In the genomic region with DNA sequence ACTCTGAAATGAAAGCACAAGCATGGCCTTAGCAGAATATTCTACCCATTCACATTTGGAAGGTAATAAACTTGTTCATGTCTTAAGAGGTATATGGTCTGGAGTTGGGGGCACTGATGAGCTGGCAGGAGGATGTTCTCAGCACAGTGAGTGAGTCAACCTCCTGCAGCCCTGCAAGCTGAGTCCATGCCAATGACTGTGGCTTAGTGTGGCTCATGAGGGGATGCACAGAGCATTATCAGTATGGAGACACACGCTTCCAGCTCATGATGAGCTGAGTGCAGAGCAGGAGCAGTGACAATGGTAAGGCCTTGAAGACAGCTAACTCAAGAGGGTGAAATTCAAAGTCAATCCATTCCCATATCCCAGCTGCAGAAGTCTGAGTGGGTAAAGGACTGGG, we compare ENCODE assay signal across 14 cellular contexts.
DNase-seq lines count a peak whose midpoint lies in the region; ATAC-seq, FAIRE-seq and TF ChIP-seq lines count a peak whose summit lies in the region.
"Had no signal": no experiment of that assay in that cellular context is flagged by ENCODE, and none has a peak within 500 bp of the region (broad histone marks: within the 10 kb centered on the region; RNA-seq: fewer than 3 reads in every experiment).

No MANE protein-coding gene starts in this region.

- POLR2A ChIA-PET in WTC11 (lab: Charles Lee), result no interaction called here

- no peak overlapping the region for H3K4me3 ChIP-seq in CD4-positive, CD25-positive, alpha-beta regulatory T cell (ENCODE audit: low read depth, low read length)
- H3K4me3 ChIP-seq in kidney (ENCODE audit: low read length in 2 of 2), result no peak overlapping the region
- H3K4me3 ChIP-seq: prostate gland had no signal

- no peaks in the 10 kb centered on the region for H3K27me3 ChIP-seq in CD4-positive, CD25-positive, alpha-beta regulatory T cell (ENCODE audit: control insufficient read depth, insufficient read depth, low read length)

- intact Hi-C loops in kidney (cut with DNase I), result no loop called here

- ATAC-seq in CD4-positive, CD25-positive, alpha-beta regulatory T cell (ENCODE audit: low read depth in 2 of 2), result peak; percentile 43 to 46
- ATAC-seq in WTC11 (no peak), HG03139 (IDR thresholded peaks at IDR 0.05; ENCODE audit: unreplicated experiment) (no peak), GM18858 (IDR thresholded peaks at IDR 0.05; ENCODE audit: unreplicated experiment) (no peak)

- CTCF ChIA-PET in WTC11 (lab: Charles Lee), result no interaction called here

- FAIRE-seq in kidney (lab: Jason Lieb, UNC), result no peak

- DNase-seq in CD4-positive, CD25-positive, alpha-beta regulatory T cell, result no peak
- DNase-seq in HS-5 (ENCODE audit: low read depth) (peak; percentile 86), astrocyte of the hippocampus (ENCODE audit: low read depth, low spot score) (peak; percentile 65), renal cortical epithelial cell (ENCODE audit: low read depth) (peak; percentile 83), WTC11 (ENCODE audit: low spot score) (no peak), kidney (no peak)
- DNase-seq: endodermal cell, NCI-H2081 treated with DMSO at 0.1 percent for 48 hours had no signal

- H3K27me3 Mint-ChIP-seq in CD4-positive, CD25-positive, alpha-beta regulatory T cell, result peaks cover 25% of the 10 kb centered on the region
- H3K27me3 Mint-ChIP-seq in WTC11 (ENCODE audit: low read depth), result no peaks in the 10 kb centered on the region

- H3K4me1 ChIP-seq in CD4-positive, CD25-positive, alpha-beta regulatory T cell (ENCODE audit: control insufficient read depth, insufficient read depth, low read length, poor library complexity, severe bottlenecking), result no peaks in the 10 kb centered on the region
- H3K4me1 ChIP-seq in kidney (ENCODE audit: control insufficient read depth in 1 of 2, insufficient read depth in 1 of 2, low read depth in 1 of 2, low read length in 2 of 2), result peaks cover 0 to 2% of the 10 kb centered on the region in 2 donors
- H3K4me1 ChIP-seq: prostate gland had no signal

- H3K4me1 Mint-ChIP-seq in CD4-positive, CD25-positive, alpha-beta regulatory T cell, result peaks cover 0 to 10% (median 4%) of the 10 kb centered on the region in 4 donors
- H3K4me1 Mint-ChIP-seq in WTC11, result no peaks in the 10 kb centered on the region

- peaks cover 0 to 2% (median 0%) of the 10 kb centered on the region in 7 donors for H3K9me3 Mint-ChIP-seq in CD4-positive, CD25-positive, alpha-beta regulatory T cell
- no peaks in the 10 kb centered on the region for H3K9me3 Mint-ChIP-seq in WTC11
- H3K9me3 Mint-ChIP-seq: activated T-helper 2 cell treated with anti-CD3 and anti-CD28 coated beads, Interferon-gamma antibody, Interleukin-2, Interleukin-4, amounts not matched to agents 10 μg/mL and 5 μg/mL and 100 μg/mL, durations not matched to agents 14 hours and 24 hours and 36 hours; endodermal cell; stimulated activated naive CD8-positive, alpha-beta T cell treated with anti-CD3 and anti-CD28 coated beads, Interleukin-15, Interleukin-2, amounts not matched to agents 100 ng/mL and 50 ng/mL, for 24 hours had no signal

- no peak overlapping the region for H3K9ac ChIP-seq in kidney (ENCODE audit: low read length in 2 of 2)

- H3K36me3 Mint-ChIP-seq in CD4-positive, CD25-positive, alpha-beta regulatory T cell, result no peaks in the 10 kb centered on the region
- no peaks in the 10 kb centered on the region for H3K36me3 Mint-ChIP-seq in WTC11

- H3K4me3 Mint-ChIP-seq in CD4-positive, CD25-positive, alpha-beta regulatory T cell, result no peak overlapping the region
- no peak overlapping the region for H3K4me3 Mint-ChIP-seq in WTC11
- H3K4me3 Mint-ChIP-seq: endodermal cell; stimulated activated naive CD8-positive, alpha-beta T cell treated with anti-CD3 and anti-CD28 coated beads, Interleukin-15, Interleukin-2, amounts not matched to agents 100 ng/mL and 50 ng/mL, for 24 hours had no signal

- no peaks in the 10 kb centered on the region for H3K36me3 ChIP-seq in CD4-positive, CD25-positive, alpha-beta regulatory T cell (ENCODE audit: control insufficient read depth, insufficient read depth, low read length)
- H3K36me3 ChIP-seq in kidney (ENCODE audit: control insufficient read depth in 1 of 2, insufficient read depth in 2 of 2, low read length in 2 of 2), result no peaks in the 10 kb centered on the region
- H3K36me3 ChIP-seq: prostate gland had no signal

- H3K9me3 ChIP-seq in CD4-positive, CD25-positive, alpha-beta regulatory T cell (ENCODE audit: control insufficient read depth in 2 of 2, low read length in 2 of 2), result no peaks in the 10 kb centered on the region
- H3K9me3 ChIP-seq in kidney (ENCODE audit: control insufficient read depth in 1 of 2, low read length in 2 of 2), result no peaks in the 10 kb centered on the region
- H3K9me3 ChIP-seq: prostate gland had no signal

- no peak overlapping the region for H3K27ac ChIP-seq in CD4-positive, CD25-positive, alpha-beta regulatory T cell (ENCODE audit: insufficient read depth, low read length, poor library complexity, severe bottlenecking)
- H3K27ac ChIP-seq in kidney (ENCODE audit: low read depth in 2 of 2, low read length in 2 of 2), result no peak overlapping the region
- H3K27ac ChIP-seq: HL-60, prostate gland had no signal

- TF ChIP-seq CTCF in WTC11 (IDR thresholded peaks at IDR 0.05) (no peak), kidney (IDR thresholded peaks at IDR 0.05; ENCODE audit: borderline replicate concordance, extremely low read depth, insufficient read depth) (no peak)

- no peak overlapping the region for H3K27ac Mint-ChIP-seq in CD4-positive, CD25-positive, alpha-beta regulatory T cell
- no peak overlapping the region for H3K27ac Mint-ChIP-seq in WTC11
- H3K27ac Mint-ChIP-seq: activated T-helper 2 cell treated with anti-CD3 and anti-CD28 coated beads, Interferon-gamma antibody, Interleukin-2, Interleukin-4, amounts not matched to agents 10 μg/mL and 5 μg/mL and 100 μg/mL, durations not matched to agents 14 hours and 24 hours and 36 hours; endodermal cell; stimulated activated naive CD8-positive, alpha-beta T cell treated with anti-CD3 and anti-CD28 coated beads, Interleukin-15, Interleukin-2, amounts not matched to agents 100 ng/mL and 50 ng/mL, for 24 hours had no signal

TF ChIP-seq in WTC11, 78 proteins besides CTCF, POLR2A, EP300 and RAD21:
- TF ChIP-seq RELA (CRISPR knock-in tag; IDR thresholded peaks at IDR 0.05; ENCODE audit: borderline replicate concordance), result no peak
- TF ChIP-seq ZSCAN18 (CRISPR knock-in tag; IDR thresholded peaks at IDR 0.05), result no peak
- TF ChIP-seq ERG (CRISPR knock-in tag; IDR thresholded peaks at IDR 0.05), result no peak
- no peak for TF ChIP-seq GABPB1 (CRISPR knock-in tag; IDR thresholded peaks at IDR 0.05)
TF ChIP-seq in WTC11: peak in this region for 0.

Comparison
In these comparisons a context has a peak if more than half of its experiments do, and no peak if none do; other contexts are left out.
1. ATAC-seq: peak in CD4-positive, CD25-positive, alpha-beta regulatory T cell (2 of 2); none in WTC11 (single experiment), HG03139 (single experiment) and GM18858 (single experiment).
2. DNase-seq: peak in HS-5 (single experiment), astrocyte of the hippocampus (single experiment) and renal cortical epithelial cell (single experiment); none in CD4-positive, CD25-positive, alpha-beta regulatory T cell (0 of 3), WTC11 (single experiment) and kidney (single experiment).